In genomic region chr5:79962580-79963222, GRCh38 we compare ENCODE assay signal across 10 cellular contexts. TPM values are rescaled to one million over a fixed set of nuclear protein-coding genes. Genes with fewer than 3 reads are reported as not detected.
DNase-seq lines count a peak whose midpoint lies in the region; TF ChIP-seq lines count a peak whose summit lies in the region.
"Had no signal": no experiment of that assay in that cellular context is flagged by ENCODE, and none has a peak within 500 bp of the region (broad histone marks: within the 10 kb centered on the region; RNA-seq: fewer than 3 reads in every experiment).

No MANE protein-coding gene starts in this region.

- H3K4me1 Mint-ChIP-seq in endodermal cell (peaks cover 3% of the 10 kb centered on the region), type B pancreatic cell (ENCODE audit: unreplicated experiment) (peaks cover 19% of the 10 kb centered on the region)
- H3K4me1 Mint-ChIP-seq: activated naive CD4-positive, alpha-beta T cell treated with anti-CD3 and anti-CD28 coated beads, Interleukin-2, amount 50 U/mL, for 24 hours had no signal

- no peaks in the 10 kb centered on the region for H3K36me3 ChIP-seq in endodermal cell (ENCODE audit: control insufficient read depth, insufficient read depth, low read length)

- H3K27ac ChIP-seq in endodermal cell (ENCODE audit: low read depth, low read length) = peak overlapping the region; percentile 6

- peaks cover 5% of the 10 kb centered on the region for H3K9me3 Mint-ChIP-seq in endodermal cell
- no peaks in the 10 kb centered on the region for H3K9me3 Mint-ChIP-seq in type B pancreatic cell
- H3K9me3 Mint-ChIP-seq: activated naive CD4-positive, alpha-beta T cell treated with anti-CD3 and anti-CD28 coated beads, Interleukin-2, amount 50 U/mL, for 24 hours; mesothelial cell of epicardium had no signal

- H3K4me1 ChIP-seq in endodermal cell (ENCODE audit: control insufficient read depth, insufficient read depth, low read length) = no peaks in the 10 kb centered on the region

- no peak overlapping the region for H3K27ac Mint-ChIP-seq in endodermal cell
- H3K27ac Mint-ChIP-seq in type B pancreatic cell = no peak overlapping the region
- H3K27ac Mint-ChIP-seq: activated naive CD4-positive, alpha-beta T cell treated with anti-CD3 and anti-CD28 coated beads, Interleukin-2, amount 50 U/mL, for 24 hours; mesothelial cell of epicardium had no signal

- no peaks in the 10 kb centered on the region for H3K27me3 ChIP-seq in endodermal cell (ENCODE audit: control insufficient read depth, insufficient read depth, low read length, poor library complexity, severe bottlenecking)

- 86 to 87% methylated on average over 6 to 11 of the region's 11 CpGs for WGBS in endodermal cell (ENCODE audit: insufficient coverage in 1 of 2, insufficient read length in 1 of 2), 2 experiments

- H3K27me3 Mint-ChIP-seq in endodermal cell (ENCODE audit: insufficient read depth) (peaks cover 2% of the 10 kb centered on the region), type B pancreatic cell (peaks cover 12% of the 10 kb centered on the region)

- no peak overlapping the region for H3K4me3 ChIP-seq in endodermal cell (ENCODE audit: low read length)

- peak in 2 of 3 experiments; percentile 10 to 49 for DNase-seq in activated CD8-positive, alpha-beta memory T cell treated with anti-CD3 and anti-CD28 coated beads for 48 hours (ENCODE audit: low read depth in 2 of 3, low spot score in 2 of 3)
- DNase-seq in activated CD8-positive, alpha-beta memory T cell treated with anti-CD3 and anti-CD28 coated beads, Interleukin-2, amount 50 U/mL, for 4 hours = no peak
- DNase-seq in RKO (ENCODE audit: low spot score) (peak; percentile 57), endodermal cell (no peak), RPMI8226 (no peak), type B pancreatic cell (ENCODE audit: extremely low spot score, unreplicated experiment) (no peak), iPS-NIHi11 (ENCODE audit: low spot score) (no peak)
- DNase-seq in stimulated activated CD8-positive, alpha-beta memory T cell treated with anti-CD3 and anti-CD28 coated beads, Interleukin-12 subunit alpha, Interleukin-12 subunit beta, amount 100 ng/mL, for 24 hours (ENCODE audit: extremely low read depth) = peak; percentile 3

- no peaks in the 10 kb centered on the region for H3K36me3 Mint-ChIP-seq in endodermal cell (ENCODE audit: low read depth)
- H3K36me3 Mint-ChIP-seq in type B pancreatic cell = no peaks in the 10 kb centered on the region
- H3K36me3 Mint-ChIP-seq: activated naive CD4-positive, alpha-beta T cell treated with anti-CD3 and anti-CD28 coated beads, Interleukin-2, amount 50 U/mL, for 24 hours; mesothelial cell of epicardium had no signal

- no peak overlapping the region for H3K4me3 Mint-ChIP-seq in endodermal cell
- no peak overlapping the region for H3K4me3 Mint-ChIP-seq in type B pancreatic cell
- H3K4me3 Mint-ChIP-seq: activated naive CD4-positive, alpha-beta T cell treated with anti-CD3 and anti-CD28 coated beads, Interleukin-2, amount 50 U/mL, for 24 hours; mesothelial cell of epicardium had no signal

- no peak overlapping the region for H3K9ac ChIP-seq in endodermal cell (ENCODE audit: extremely low read depth, low read length, poor library complexity, severe bottlenecking)

- H3K9me3 ChIP-seq in endodermal cell (ENCODE audit: control insufficient read depth, low read length) = no peaks in the 10 kb centered on the region

- TF ChIP-seq CTCF in endodermal cell (conservative IDR thresholded peaks at IDR 0.05) = no peak
- TF ChIP-seq CTCF in type B pancreatic cell (conservative IDR thresholded peaks at IDR 0.05) = no peak

RNA-seq across cellular contexts. Expression of gene MTX3, which starts 28.4 kb away (rescaled TPM):
- total RNA-seq in endodermal cell (10 to 100 TPM; 25.7 to 39.7 TPM), type B pancreatic cell (ENCODE audit: low replicate concordance) (15.7 and 24.3 TPM in 2 replicates)
- polyA plus RNA-seq in endodermal cell (2013, experiment 1 of 2) = 18.2 TPM
- 18.3 TPM for polyA plus RNA-seq in endodermal cell (2013, experiment 2 of 2)

Comparison
In these comparisons a context has a peak if more than half of its experiments do, and no peak if none do; other contexts are left out.
1. DNase-seq: peak in activated CD8-positive, alpha-beta memory T cell treated with anti-CD3 and anti-CD28 coated beads for 48 hours (2 of 3), RKO (single experiment) and stimulated activated CD8-positive, alpha-beta memory T cell treated with anti-CD3 and anti-CD28 coated beads, Interleukin-12 subunit alpha, Interleukin-12 subunit beta, amount 100 ng/mL, for 24 hours (single experiment); none in activated CD8-positive, alpha-beta memory T cell treated with anti-CD3 and anti-CD28 coated beads, Interleukin-2, amount 50 U/mL, for 4 hours (single experiment), endodermal cell (single experiment), RPMI8226 (single experiment), type B pancreatic cell (single experiment) and iPS-NIHi11 (single experiment).